In the genomic region with DNA sequence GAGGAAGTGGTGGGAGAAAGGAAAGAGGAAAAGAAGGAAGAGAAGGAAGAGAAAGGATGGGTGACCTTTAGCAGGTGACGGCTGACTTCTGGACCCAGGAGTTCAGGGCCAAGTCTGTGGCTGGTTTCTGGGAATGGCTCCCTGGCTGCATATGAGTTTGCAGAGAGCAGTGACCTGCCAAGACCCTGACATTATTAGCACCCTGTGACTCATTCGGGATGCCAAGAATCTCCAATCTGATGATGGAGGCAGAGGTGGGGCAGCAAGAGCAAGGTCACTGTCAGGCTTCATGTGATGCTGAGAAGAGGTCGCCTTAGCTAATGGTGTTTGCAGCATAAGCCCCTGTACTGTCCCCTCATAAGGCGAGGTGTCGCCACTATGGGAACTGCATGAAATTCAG, we compare ENCODE assay signal across 16 cellular contexts. TPM values are rescaled to one million over a fixed set of nuclear protein-coding genes. Genes with fewer than 3 reads are reported as not detected.
"Had no signal": no experiment of that assay in that cellular context is flagged by ENCODE, and none has a peak within 500 bp of the region (broad histone marks: within the 10 kb centered on the region; RNA-seq: fewer than 3 reads in every experiment).

No MANE protein-coding gene starts in this region.

- DNase-seq: activated CD4-positive, alpha-beta memory T cell treated with anti-CD3 and anti-CD28 coated beads for 36 hours; activated CD4-positive, alpha-beta T cell treated with anti-CD3 and anti-CD28 coated beads for 36 hours; activated CD8-positive, alpha-beta memory T cell treated with anti-CD3 and anti-CD28 coated beads, Interleukin-2, amount 10 ng/mL, durations not matched to agents 7 days and 5 days; activated naive CD4-positive, alpha-beta T cell treated with anti-CD3 and anti-CD28 coated beads, Interleukin-2, amount 50 U/mL, for 16 hours; activated T-cell treated with anti-CD3 and anti-CD28 coated beads, Interleukin-2, amount 50 U/mL, for 24 hours; dorsolateral prefrontal cortex; glutamatergic neuron; immature natural killer cell; lower lobe of right lung; nephron progenitor cell; sigmoid colon; T-helper 1 cell; T1000; tibial artery had no signal

- H3K27ac ChIP-seq: cardiac muscle cell, dorsolateral prefrontal cortex had no signal

- FAIRE-seq: urothelium cell line had no signal

- H3K9me3 ChIP-seq: lower lobe of right lung, sigmoid colon, tibial artery had no signal

- H3K4me3 ChIP-seq: cardiac muscle cell, dorsolateral prefrontal cortex, lower lobe of right lung, sigmoid colon, tibial artery had no signal

- H3K4me1 ChIP-seq: tibial artery had no signal

- ATAC-seq: activated CD4-positive, alpha-beta T cell treated with anti-CD3 and anti-CD28 coated beads for 36 hours; activated CD8-positive, alpha-beta memory T cell treated with anti-CD3 and anti-CD28 coated beads, Interleukin-2, amount 10 ng/mL, durations not matched to agents 7 days and 5 days; lower lobe of right lung had no signal

- H3K27me3 ChIP-seq: cardiac muscle cell, dorsolateral prefrontal cortex, sigmoid colon, tibial artery had no signal

RNA-seq across cellular contexts. Expression of gene MYZAP, which starts 42.6 kb away (rescaled TPM):
- total RNA-seq: activated CD8-positive, alpha-beta memory T cell treated with anti-CD3 and anti-CD28 coated beads, Interleukin-2, amount 10 ng/mL, durations not matched to agents 7 days and 5 days had no signal
